ENCODE assay signal across 8 cellular contexts in the genomic region with DNA sequence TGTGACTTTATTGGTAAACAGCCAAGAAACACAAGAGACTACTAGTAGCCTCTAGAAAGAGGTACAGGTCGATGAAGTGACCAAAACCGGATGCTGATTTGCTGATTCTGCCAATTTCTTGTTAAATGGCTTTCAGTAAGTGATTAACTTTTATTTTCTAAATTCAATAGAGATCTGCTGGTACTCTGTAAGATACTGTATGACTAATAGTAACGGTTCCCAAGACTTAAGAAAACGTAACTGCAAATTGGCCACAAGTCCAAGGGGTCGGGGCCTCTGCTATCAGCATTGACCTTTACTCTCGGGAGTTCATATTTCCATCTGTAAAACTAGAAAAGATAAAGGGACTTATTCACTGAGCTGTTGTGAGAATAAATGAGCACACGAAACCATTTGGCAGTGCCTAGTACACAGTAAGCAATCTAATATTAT. TPM values are rescaled to one million over a fixed set of nuclear protein-coding genes. Genes with fewer than 3 reads are reported as not detected.
DNase-seq lines count a peak whose midpoint lies in the region; ATAC-seq and TF ChIP-seq lines count a peak whose summit lies in the region.

No MANE protein-coding gene starts in this region.

- H3K27me3 Mint-ChIP-seq in neural crest cell (ENCODE audit: low read depth): no peaks in the 10 kb centered on the region

- peaks cover 12% of the 10 kb centered on the region for H3K36me3 Mint-ChIP-seq in neural crest cell (ENCODE audit: low read depth)

- H3K27me3 ChIP-seq in ascending aorta (no peaks in the 10 kb centered on the region), prostate gland (replicated peaks; ENCODE audit: insufficient read depth) (no peaks in the 10 kb centered on the region)

- H3K9me3 Mint-ChIP-seq in neural crest cell: peaks cover 8% of the 10 kb centered on the region

- H3K4me1 Mint-ChIP-seq in neural crest cell: peaks cover 43% of the 10 kb centered on the region

- TF ChIP-seq CTCF in GM13977 (IDR thresholded peaks at IDR 0.05; ENCODE audit: extremely low read depth, insufficient read depth, missing control alignments): no peak
- no peak for TF ChIP-seq CTCF in ascending aorta (IDR thresholded peaks at IDR 0.05)
- no peak for TF ChIP-seq CTCF in neural crest cell (conservative IDR thresholded peaks at IDR 0.05)
- no peak for TF ChIP-seq CTCF in prostate gland (IDR thresholded peaks at IDR 0.05)

- no peaks in the 10 kb centered on the region for H3K36me3 ChIP-seq in ascending aorta
- no peaks in the 10 kb centered on the region for H3K36me3 ChIP-seq in prostate gland

- H3K9me3 ChIP-seq in ascending aorta (no peaks in the 10 kb centered on the region), prostate gland (no peaks in the 10 kb centered on the region)

- in situ Hi-C loops in GM13977 (cut with MboI; ENCODE audit: low pct_unique_long_range_greater_than_20kb, low sequenced_read_pairs, unreplicated experiment): no loop called here

- intact Hi-C loops in ascending aorta (cut with DNase I): loop anchor here (2.0 to 5.0 kb wide), 3 partner anchors 28 to 748 kb away; a partner anchor contains a TSS
- intact Hi-C loops in prostate gland (cut with DNase I): no loop called here
- intact Hi-C loops in Right ventricle myocardium inferior (cut with DNase I): no loop called here

- H3K4me1 ChIP-seq in ascending aorta (no peaks in the 10 kb centered on the region), prostate gland (replicated peaks) (no peaks in the 10 kb centered on the region)

- peak; percentile 51 for ATAC-seq in HG03378 (IDR thresholded peaks at IDR 0.05; ENCODE audit: unreplicated experiment)
- no peak for ATAC-seq in left lobe of liver
- ATAC-seq in Right ventricle myocardium inferior: no peak

- H3K4me3 ChIP-seq in ascending aorta (peak overlapping the region; percentile 93 to 100), prostate gland (no peak overlapping the region)

- WGBS in prostate gland: 79% methylated on average over 7 of the region's 7 CpGs

- DNase-seq in GM13977 (ENCODE audit: low spot score) (peak; percentile 24), ascending aorta (ENCODE audit: low spot score in 2 of 2) (no peak), neural crest cell (ENCODE audit: low read depth, low spot score) (no peak), prostate gland (ENCODE audit: low spot score) (no peak), left lobe of liver (ENCODE audit: low spot score) (no peak), NCI-H146 (lab: John Stamatoyannopoulos, UW) (no peak), Right ventricle myocardium inferior (ENCODE audit: missing footprints) (no peak)

- no peak overlapping the region for H3K27ac Mint-ChIP-seq in neural crest cell (ENCODE audit: unreplicated experiment)

- H3K27ac ChIP-seq in ascending aorta: no peak overlapping the region
- no peak overlapping the region for H3K27ac ChIP-seq in prostate gland

- no peak for TF ChIP-seq POLR2A in prostate gland (IDR thresholded peaks at IDR 0.05)

- peak overlapping the region; percentile 95 for H3K4me3 Mint-ChIP-seq in neural crest cell

RNA-seq across cellular contexts. Expression of a gene that starts 1.4 kb away (rescaled TPM):
- total RNA-seq in ascending aorta (27.6 TPM), neural crest cell (47.5 and 49.1 TPM in 2 replicates), prostate gland (10 to 100 TPM; 31.9 to 34.8 TPM), left lobe of liver (18.3 TPM), Right ventricle myocardium inferior (40.2 TPM)

Comparison
In these comparisons a context has a peak if more than half of its experiments do, and no peak if none do; other contexts are left out.
1. H3K4me3 ChIP-seq: peak in ascending aorta (2 of 2); none in prostate gland (0 of 2).